Comparison of ENCODE assay signal across 29 cellular contexts in genomic region chr1:4675454-4676186, GRCh38. TPM values are rescaled to one million over a fixed set of nuclear protein-coding genes. Genes with fewer than 3 reads are reported as not detected.
"Had no signal": no experiment of that assay in that cellular context is flagged by ENCODE, and none has a peak within 500 bp of the region (broad histone marks: within the 10 kb centered on the region; RNA-seq: fewer than 3 reads in every experiment).

No MANE protein-coding gene starts in this region.

- H3K4me3 ChIP-seq: body of pancreas, coronary artery had no signal

- DNase-seq: activated CD4-positive, alpha-beta memory T cell treated with anti-CD3 and anti-CD28 coated beads for 36 hours; activated CD4-positive, alpha-beta T cell treated with anti-CD3 and anti-CD28 coated beads for 36 hours; activated CD4-positive, alpha-beta T cell treated with anti-CD3 and anti-CD28 coated beads, Interleukin-2, amount 10 ng/mL, durations not matched to agents 24 days and 14 days; activated CD4-positive, CD25-positive, alpha-beta regulatory T cell; activated CD4-positive, CD25-positive, alpha-beta regulatory T cell treated with anti-CD3 and anti-CD28 coated beads, Interleukin-2, amount 50 U/mL, for 72 hours; activated CD8-positive, alpha-beta memory T cell treated with anti-CD3 and anti-CD28 coated beads, Interleukin-2, amount 10 ng/mL, durations not matched to agents 7 days and 5 days; activated CD8-positive, alpha-beta memory T cell treated with anti-CD3 and anti-CD28 coated beads, Interleukin-2, amount 50 U/mL, for 4 hours; activated CD8-positive, alpha-beta T cell treated with anti-CD3 and anti-CD28 coated beads, Interleukin-2, amount 10 ng/mL, durations not matched to agents 7 days and 5 days; activated effector memory CD4-positive, alpha-beta T cell treated with Interleukin-2 at 50 U/mL for 16 hours; activated gamma-delta T cell treated with Interleukin-2 at 50 U/mL for 16 hours; activated naive CD4-positive, alpha-beta T cell treated with anti-CD3 and anti-CD28 coated beads, Interleukin-2, amount 50 U/mL, for 16 hours; activated naive CD4-positive, alpha-beta T cell treated with Interleukin-2 at 50 U/mL for 16 hours; activated T-cell treated with anti-CD3 and anti-CD28 coated beads, Interleukin-2, amount 50 U/mL, for 1 hour; activated T-cell treated with anti-CD3 and anti-CD28 coated beads, Interleukin-2, amount 50 U/mL, for 72 hours; amniotic stem cell; aorta; body of pancreas; central memory CD4-positive, alpha-beta T cell; cerebellar nuclear complex; effector CD4-positive, alpha-beta T cell; foreskin fibroblast; T-helper 1 cell; T-helper 17 cell; T1000 had no signal

- H3K4me1 ChIP-seq: body of pancreas had no signal

- H3K27ac ChIP-seq: body of pancreas, coronary artery, epithelial cell of prostate had no signal

- H3K27me3 ChIP-seq: body of pancreas had no signal

RNA-seq across cellular contexts. Expression of gene AJAP1, which starts 21.2 kb away (rescaled TPM):
- total RNA-seq: activated CD4-positive, alpha-beta memory T cell treated with anti-CD3 and anti-CD28 coated beads for 36 hours; activated CD4-positive, alpha-beta T cell treated with anti-CD3 and anti-CD28 coated beads for 36 hours; activated CD4-positive, alpha-beta T cell treated with anti-CD3 and anti-CD28 coated beads, Interleukin-2, amount 10 ng/mL, durations not matched to agents 24 days and 14 days; activated CD8-positive, alpha-beta memory T cell treated with anti-CD3 and anti-CD28 coated beads for 36 hours; activated CD8-positive, alpha-beta memory T cell treated with anti-CD3 and anti-CD28 coated beads, Interleukin-2, amount 10 ng/mL, durations not matched to agents 7 days and 5 days; activated CD8-positive, alpha-beta T cell treated with anti-CD3 and anti-CD28 coated beads, Interleukin-2, amount 10 ng/mL, durations not matched to agents 7 days and 5 days; activated T-helper 17 cell treated with anti-CD3 and anti-CD28 coated beads, Interleukin-2, amount 50 U/mL, for 72 hours; endothelial cell of umbilical vein; T-helper 17 cell had no signal
